ENCODE assay signal across 8 cellular contexts in genomic region chr16:11405331-11406176, GRCh38.
DNase-seq lines count a peak whose midpoint lies in the region; ATAC-seq and TF ChIP-seq lines count a peak whose summit lies in the region.

No MANE protein-coding gene starts in this region.

- H3K9me3 Mint-ChIP-seq in HFFc6 (no peaks in the 10 kb centered on the region), brain (peaks cover 0 to 11% (median 8%) of the 10 kb centered on the region in 5 experiments), nephron (peaks cover 2% of the 10 kb centered on the region)
- no peaks in the 10 kb centered on the region for H3K9me3 Mint-ChIP-seq in T-helper 2 cell treated with Interferon-gamma antibody and Interleukin-4, amounts not matched to agents 5 μg/mL and 100 μg/mL, for 36 hours

- H3K27ac ChIP-seq in C4-2B: no peak overlapping the region

- H3K4me3 Mint-ChIP-seq in HFFc6 (no peak overlapping the region), brain (no peak overlapping the region), nephron (no peak overlapping the region)
- H3K4me3 Mint-ChIP-seq in T-helper 2 cell treated with Interferon-gamma antibody and Interleukin-4, amounts not matched to agents 5 μg/mL and 100 μg/mL, for 36 hours: no peak overlapping the region

- H3K27ac Mint-ChIP-seq in HFFc6 (no peak overlapping the region), brain (peak overlapping the region in 1 of 5 experiments; percentile 14), nephron (peak overlapping the region in 1 of 3 experiments; percentile 65)
- no peak overlapping the region for H3K27ac Mint-ChIP-seq in T-helper 2 cell treated with Interferon-gamma antibody and Interleukin-4, amounts not matched to agents 5 μg/mL and 100 μg/mL, for 36 hours

- DNase-seq in HFFc6: no peak
- peak; percentile 14 for DNase-seq in T-helper 2 cell treated with Interferon-gamma antibody and Interleukin-4, amounts not matched to agents 5 μg/mL and 100 μg/mL, for 36 hours (ENCODE audit: low spot score)

- H3K4me1 Mint-ChIP-seq in HFFc6 (ENCODE audit: low read depth) (peaks cover 20% of the 10 kb centered on the region), brain (peaks cover 15% of the 10 kb centered on the region), nephron (peaks cover 14% of the 10 kb centered on the region)
- H3K4me1 Mint-ChIP-seq in T-helper 2 cell treated with Interferon-gamma antibody and Interleukin-4, amounts not matched to agents 5 μg/mL and 100 μg/mL, for 36 hours (ENCODE audit: low read depth): peaks cover 2% of the 10 kb centered on the region

- H3K36me3 Mint-ChIP-seq in HFFc6 (ENCODE audit: low read depth) (no peaks in the 10 kb centered on the region), brain (peaks cover 3% of the 10 kb centered on the region), nephron (ENCODE audit: low read depth) (no peaks in the 10 kb centered on the region)
- no peaks in the 10 kb centered on the region for H3K36me3 Mint-ChIP-seq in T-helper 2 cell treated with Interferon-gamma antibody and Interleukin-4, amounts not matched to agents 5 μg/mL and 100 μg/mL, for 36 hours (ENCODE audit: low read depth)

- ATAC-seq in GM21447 (IDR thresholded peaks at IDR 0.05; ENCODE audit: unreplicated experiment) (no peak), GM19467 (IDR thresholded peaks at IDR 0.05; ENCODE audit: unreplicated experiment) (no peak), GM21423 (IDR thresholded peaks at IDR 0.05; ENCODE audit: unreplicated experiment) (no peak)

- peaks cover 7% of the 10 kb centered on the region for H3K27me3 Mint-ChIP-seq in HFFc6 (ENCODE audit: insufficient read depth)
- no peaks in the 10 kb centered on the region for H3K27me3 Mint-ChIP-seq in T-helper 2 cell treated with Interferon-gamma antibody and Interleukin-4, amounts not matched to agents 5 μg/mL and 100 μg/mL, for 36 hours (ENCODE audit: low read depth)
- H3K27me3 Mint-ChIP-seq in brain: peaks cover 6% of the 10 kb centered on the region
- peaks cover 8% of the 10 kb centered on the region for H3K27me3 Mint-ChIP-seq in nephron (ENCODE audit: low read depth)

- TF ChIP-seq CTCF in C4-2B (conservative IDR thresholded peaks at IDR 0.05): peak; percentile 76
- TF ChIP-seq CTCF in HFFc6 (IDR thresholded peaks at IDR 0.05): peak; percentile 79
- TF ChIP-seq CTCF in brain (conservative IDR thresholded peaks at IDR 0.05): peak; percentile 27 to 40
- TF ChIP-seq CTCF in nephron (IDR thresholded peaks at IDR 0.05; ENCODE audit: unreplicated experiment in 3 of 3): peak in 2 of 3 experiments; percentile 32 to 47
